9 cellular contexts compared by ENCODE assay signal in genomic region chr22:37282385-37282677, GRCh38. TPM values are rescaled to one million over a fixed set of nuclear protein-coding genes. Genes with fewer than 3 reads are reported as not detected.
DNase-seq lines count a peak whose midpoint lies in the region; ATAC-seq and TF ChIP-seq lines count a peak whose summit lies in the region.
"Had no signal": no experiment of that assay in that cellular context is flagged by ENCODE, and none has a peak within 500 bp of the region (broad histone marks: within the 10 kb centered on the region; RNA-seq: fewer than 3 reads in every experiment).

Gene CYTH4 (plus strand): TSS chr22:37282508. CDS start chr22:37282570, 62 bp downstream.

- WGBS in prostate gland = 25% methylated on average over 12 of the region's 12 CpGs
- 72% methylated on average over 12 of the region's 12 CpGs for WGBS in hepatocyte (ENCODE audit: low lambda C conversion rate, missing lambda C conversion rate)

- H3K4me1 ChIP-seq in colonic mucosa (no peaks in the 10 kb centered on the region), prostate gland (replicated peaks) (no peaks in the 10 kb centered on the region), vagina (no peaks in the 10 kb centered on the region), hepatocyte (ENCODE audit: insufficient read depth) (no peaks in the 10 kb centered on the region)
- H3K4me1 ChIP-seq: A549 had no signal

- no peaks in the 10 kb centered on the region for H4K20me1 ChIP-seq in hepatocyte (ENCODE audit: insufficient read depth, poor library complexity, severe bottlenecking)

- no peaks in the 10 kb centered on the region for H3K9me2 ChIP-seq in hepatocyte (replicated peaks; ENCODE audit: insufficient read depth)

- TF ChIP-seq CTCF in colonic mucosa (IDR thresholded peaks at IDR 0.05) = no peak
- TF ChIP-seq CTCF in prostate gland (IDR thresholded peaks at IDR 0.05) = no peak
- no peak for TF ChIP-seq CTCF in vagina (IDR thresholded peaks at IDR 0.05)
- TF ChIP-seq CTCF in hepatocyte (IDR thresholded peaks at IDR 0.05; ENCODE audit: poor library complexity) = no peak

- peak; percentile 89 to 91 for ATAC-seq in activated CD4-positive, CD25-positive, alpha-beta regulatory T cell treated with anti-CD3 and anti-CD28 coated beads, Interleukin-2, amount 50 U/mL, for 24 hours
- ATAC-seq: A549 had no signal

- intact Hi-C loops in colonic mucosa (cut with DNase I) (no loop called here), prostate gland (cut with DNase I) (no loop called here), vagina (cut with DNase I) (no loop called here)

- no peak within 1 kb of the TSS for H2AFZ ChIP-seq in hepatocyte

- peak within 1 kb of the TSS; percentile 68 to 69 for H3K9ac ChIP-seq in colonic mucosa (ENCODE audit: low read depth in 2 of 2, low read length in 2 of 2)

- no peaks in the 10 kb centered on the region for H3K79me2 ChIP-seq in hepatocyte

- H3K4me2 ChIP-seq in hepatocyte = no peak within 1 kb of the TSS
- H3K4me2 ChIP-seq: A549 had no signal

- TF ChIP-seq POLR2A in prostate gland (IDR thresholded peaks at IDR 0.05) = no peak
- TF ChIP-seq POLR2A in vagina (IDR thresholded peaks at IDR 0.05) = no peak

- H3K27me3 ChIP-seq in colonic mucosa (no peaks in the 10 kb centered on the region), prostate gland (replicated peaks; ENCODE audit: insufficient read depth) (peaks cover 4% of the 10 kb centered on the region), vagina (no peaks in the 10 kb centered on the region), hepatocyte (peaks cover 5% of the 10 kb centered on the region)

- H3K4me3 ChIP-seq in colonic mucosa (peak within 1 kb of the TSS; percentile 35), prostate gland (peak within 1 kb of the TSS; percentile 4 to 12), vagina (peak within 1 kb of the TSS; percentile 30 to 32), hepatocyte (no peak within 1 kb of the TSS)
- H3K4me3 ChIP-seq: A549 had no signal

- peak; percentile 35 for DNase-seq in SIG-M5 treated with dmso at 0.1 percent for 504 hours (lab: John Stamatoyannopoulos, UW; ENCODE audit: unreplicated experiment)
- no peak for DNase-seq in SIG-M5 (lab: John Stamatoyannopoulos, UW)
- peak; percentile 55 for DNase-seq in colonic mucosa
- DNase-seq in prostate gland (ENCODE audit: low spot score) = no peak
- no peak for DNase-seq in vagina (ENCODE audit: extremely low spot score in 2 of 2)
- DNase-seq in hepatocyte (ENCODE audit: low spot score) = no peak
- no peak for DNase-seq in RKO (ENCODE audit: low spot score)

- H3K27ac ChIP-seq in colonic mucosa = peak within 1 kb of the TSS; percentile 63
- no peak within 1 kb of the TSS for H3K27ac ChIP-seq in prostate gland
- no peak within 1 kb of the TSS for H3K27ac ChIP-seq in vagina
- H3K27ac ChIP-seq in hepatocyte = no peak within 1 kb of the TSS
- H3K27ac ChIP-seq: A549 had no signal

- no peaks in the 10 kb centered on the region for H3K36me3 ChIP-seq in colonic mucosa
- no peaks in the 10 kb centered on the region for H3K36me3 ChIP-seq in prostate gland
- H3K36me3 ChIP-seq in vagina = no peaks in the 10 kb centered on the region
- no peaks in the 10 kb centered on the region for H3K36me3 ChIP-seq in hepatocyte (replicated peaks; ENCODE audit: insufficient read depth, low read depth)

- H3K9me3 ChIP-seq in colonic mucosa (no peaks in the 10 kb centered on the region), prostate gland (no peaks in the 10 kb centered on the region), vagina (no peaks in the 10 kb centered on the region), hepatocyte (ENCODE audit: low read depth) (no peaks in the 10 kb centered on the region)
- H3K9me3 ChIP-seq: A549 had no signal

RNA-seq across cellular contexts. Expression of gene CYTH4, which starts in this region (rescaled TPM):
- total RNA-seq in colonic mucosa (1 to 10 TPM; 3.0 to 7.4 TPM), prostate gland (1 to 10 TPM; 4.7 to 5.5 TPM), vagina (16.2 TPM), hepatocyte (0.57 and 0.96 TPM in 2 replicates)
- polyA plus RNA-seq in hepatocyte = 0.24 and 0.94 TPM in 2 replicates

Comparison
In these comparisons a context has a peak if more than half of its experiments do, and no peak if none do; other contexts are left out.
1. DNase-seq: peak in SIG-M5 treated with dmso at 0.1 percent for 504 hours (single experiment) and colonic mucosa (single experiment); none in SIG-M5 (single experiment), prostate gland (single experiment), vagina (0 of 2), hepatocyte (single experiment) and RKO (single experiment).